ENCODE assay signal across 8 cellular contexts in the genomic region with DNA sequence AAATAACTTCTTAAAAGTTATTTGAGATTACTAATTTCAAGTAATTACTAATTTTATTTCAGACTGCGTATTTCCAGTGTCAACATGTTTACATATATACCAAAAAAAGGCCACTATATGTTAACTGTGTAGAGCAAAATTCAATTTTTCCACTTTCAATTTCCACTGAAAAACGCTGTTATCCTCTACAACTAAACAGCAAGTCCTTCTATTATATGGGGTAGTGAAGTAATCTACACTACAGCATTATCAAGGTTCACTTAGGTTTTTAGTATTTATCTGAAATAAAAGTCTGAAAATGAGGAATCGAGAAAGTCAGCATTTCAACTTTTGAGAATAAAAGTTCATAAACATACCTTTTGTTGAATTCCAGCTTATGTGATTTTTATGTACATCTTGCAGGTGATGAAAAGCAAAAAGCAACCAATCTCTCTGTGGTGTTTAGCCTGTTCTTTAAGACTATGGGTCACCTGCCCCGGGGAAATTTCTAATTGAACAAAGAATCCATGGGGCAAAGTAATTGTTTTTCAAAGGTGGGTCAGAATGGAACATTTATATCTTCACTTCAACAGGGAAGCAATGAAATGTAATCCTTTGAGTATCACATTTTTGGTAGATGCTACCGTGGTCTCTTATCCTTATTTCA. TPM values are rescaled to one million over a fixed set of nuclear protein-coding genes. Genes with fewer than 3 reads are reported as not detected.
A peak's percentile ranks its signal among the peaks of the same experiment; 100 is the strongest.
DNase-seq lines count a peak whose midpoint lies in the region; ATAC-seq and TF ChIP-seq lines count a peak whose summit lies in the region.

No MANE protein-coding gene starts in this region.

- H3K4me3 ChIP-seq in H7 (ENCODE audit: insufficient read depth, low read depth, low read length): peak overlapping the region; percentile 8; the same call in 1 of the 2 replicates
- peak overlapping the region; percentile 92 for H3K4me3 ChIP-seq in smooth muscle cell

- H3K9ac ChIP-seq in smooth muscle cell (ENCODE audit: low read depth): peak overlapping the region; percentile 96

- H3K4me3 Mint-ChIP-seq in glutamatergic neuron (ENCODE audit: unreplicated experiment): peak overlapping the region; percentile 88

- peaks cover 8% of the 10 kb centered on the region for H3K36me3 ChIP-seq in H7 (replicated peaks; ENCODE audit: control insufficient read depth, insufficient read depth, low read length)
- H3K36me3 ChIP-seq in smooth muscle cell (ENCODE audit: low read depth): no peaks in the 10 kb centered on the region

- H3K27ac ChIP-seq in VCaP: peak overlapping the region; percentile 90
- H3K27ac ChIP-seq in smooth muscle cell (ENCODE audit: low read depth): peak overlapping the region; percentile 91

- 66% methylated on average over 5 of the region's 5 CpGs for WGBS in smooth muscle cell (ENCODE audit: low lambda C conversion rate)

- H3K27me3 ChIP-seq in H7 (ENCODE audit: control insufficient read depth, insufficient read depth, low read length) (no peaks in the 10 kb centered on the region), smooth muscle cell (ENCODE audit: low read depth) (no peaks in the 10 kb centered on the region)

- no peak for DNase-seq in H7
- no peak for DNase-seq in glutamatergic neuron
- no peak for DNase-seq in smooth muscle cell (lab: John Stamatoyannopoulos, UW; ENCODE audit: unreplicated experiment)
- DNase-seq in iPS-NIHi11 (ENCODE audit: low spot score): no peak
- no peak for DNase-seq in NCI-H446 treated with DMSO at 0.1 percent for 48 hours (lab: John Stamatoyannopoulos, UW)
- no peak for DNase-seq in NCI-H82 (lab: John Stamatoyannopoulos, UW)

- ATAC-seq in HG03469 (IDR thresholded peaks at IDR 0.05; ENCODE audit: unreplicated experiment): no peak

- peak overlapping the region; percentile 89 for H3K4me2 ChIP-seq in smooth muscle cell

- H4K20me1 ChIP-seq in smooth muscle cell (ENCODE audit: low read depth): peaks cover 75% of the 10 kb centered on the region

- no peak for TF ChIP-seq CTCF in VCaP (conservative IDR thresholded peaks at IDR 0.05)
- no peak for TF ChIP-seq CTCF in glutamatergic neuron (IDR thresholded peaks at IDR 0.05; ENCODE audit: partially characterized antibody, unreplicated experiment)
- no peak for TF ChIP-seq CTCF in smooth muscle cell (IDR thresholded peaks at IDR 0.05; ENCODE audit: borderline replicate concordance, insufficient read depth, poor library complexity, severe bottlenecking)

- no peaks in the 10 kb centered on the region for H3K36me3 Mint-ChIP-seq in glutamatergic neuron (ENCODE audit: unreplicated experiment)

- H2AFZ ChIP-seq in smooth muscle cell (ENCODE audit: low read depth): no peak overlapping the region

- H3K27me3 Mint-ChIP-seq in glutamatergic neuron (ENCODE audit: unreplicated experiment): peaks cover 15% of the 10 kb centered on the region

- no peaks in the 10 kb centered on the region for H3K9me3 ChIP-seq in smooth muscle cell (replicated peaks; ENCODE audit: low read depth)

- H3K9me3 Mint-ChIP-seq in glutamatergic neuron (ENCODE audit: unreplicated experiment): peaks cover 24% of the 10 kb centered on the region

- no peak overlapping the region for H3K27ac Mint-ChIP-seq in glutamatergic neuron (ENCODE audit: unreplicated experiment)

- H3K79me2 ChIP-seq in smooth muscle cell (ENCODE audit: low read depth): peaks cover 74% of the 10 kb centered on the region

- peaks cover 69% of the 10 kb centered on the region for H3K4me1 ChIP-seq in smooth muscle cell (ENCODE audit: low read depth)

- peaks cover 38% of the 10 kb centered on the region for H3F3A ChIP-seq in smooth muscle cell (ENCODE audit: low read depth)

- peaks cover 15% of the 10 kb centered on the region for H3K4me1 Mint-ChIP-seq in glutamatergic neuron (ENCODE audit: low read depth, unreplicated experiment)

RNA-seq across cellular contexts. Expression of gene BTG1, which starts 3.3 kb away (rescaled TPM):
- total RNA-seq in H7 (2014; rRNA removed; shearing (Covaris generic)): 4.6 and 5.1 TPM in 2 replicates
- 72.2 TPM for total RNA-seq in glutamatergic neuron (ENCODE audit: unreplicated experiment)
- total RNA-seq in smooth muscle cell: 37.6 and 42.1 TPM in 2 replicates
- polyA plus RNA-seq in smooth muscle cell: 70.4 and 108 TPM in 2 replicates
